In genomic region chr5:40405230-40405629, GRCh38 we compare ENCODE assay signal across 13 cellular contexts.
DNase-seq lines count a peak whose midpoint lies in the region; ATAC-seq and TF ChIP-seq lines count a peak whose summit lies in the region.
"Had no signal": no experiment of that assay in that cellular context is flagged by ENCODE, and none has a peak within 500 bp of the region (broad histone marks: within the 10 kb centered on the region; RNA-seq: fewer than 3 reads in every experiment).

No MANE protein-coding gene starts in this region.

- no peak overlapping the region for H4K5ac ChIP-seq in IMR-90 (ENCODE audit: low read depth, low read length)

- H3K4me3 Mint-ChIP-seq in activated naive CD8-positive, alpha-beta T cell treated with anti-CD3 and anti-CD28 coated beads, Interleukin-2, amount 10 ng/mL, durations not matched to agents 7 days and 5 days, result peak overlapping the region; percentile 28
- H3K4me3 Mint-ChIP-seq: endodermal cell had no signal

- TF ChIP-seq CTCF in IMR-90 (conservative IDR thresholded peaks at IDR 0.05; ENCODE audit: low read depth, low read length) (no peak), left lung (IDR thresholded peaks at IDR 0.05) (no peak)

- no peak for ATAC-seq in IMR-90 (ENCODE audit: low read depth)
- ATAC-seq in activated naive CD8-positive, alpha-beta T cell treated with anti-CD3 and anti-CD28 coated beads, Interleukin-2, amount 10 ng/mL, durations not matched to agents 7 days and 5 days (ENCODE audit: low read depth), result no peak
- ATAC-seq in left lung, result peak; percentile 56
- ATAC-seq in GM21529 (IDR thresholded peaks at IDR 0.05; ENCODE audit: unreplicated experiment), result no peak
- ATAC-seq in GM18511 (IDR thresholded peaks at IDR 0.05; ENCODE audit: unreplicated experiment), result no peak

- H3K36me3 Mint-ChIP-seq in activated naive CD8-positive, alpha-beta T cell treated with anti-CD3 and anti-CD28 coated beads, Interleukin-2, amount 10 ng/mL, durations not matched to agents 7 days and 5 days, result peaks cover 14% of the 10 kb centered on the region

- H3K4ac ChIP-seq in IMR-90 (ENCODE audit: low read depth, low read length), result no peak overlapping the region

- no peak overlapping the region for H3K18ac ChIP-seq in IMR-90 (ENCODE audit: low read depth, low read length)

- no peak overlapping the region for H4K91ac ChIP-seq in IMR-90 (ENCODE audit: insufficient read depth, low read depth, low read length)

- no peak overlapping the region for H3K9ac ChIP-seq in IMR-90 (ENCODE audit: low read depth, low read length)

- DNase-seq in IMR-90 (no peak), left lung (no peak), substantia nigra (lab: John Stamatoyannopoulos, UW) (no peak), ureter (ENCODE audit: low spot score) (no peak)
- DNase-seq in activated naive CD8-positive, alpha-beta T cell treated with anti-CD3 and anti-CD28 coated beads, Interleukin-2, amount 10 ng/mL, durations not matched to agents 7 days and 5 days, result no peak
- DNase-seq: Calu3; endodermal cell; NCI-H1417 treated with DMSO at 0.1 percent for 48 hours; stimulated activated CD4-positive, alpha-beta T cell treated with anti-CD3 and anti-CD28 coated beads, Interleukin-12 subunit alpha, Interleukin-12 subunit beta, amount 100 ng/mL, for 4 hours had no signal

- peaks cover 2% of the 10 kb centered on the region for H3K9me3 Mint-ChIP-seq in activated naive CD8-positive, alpha-beta T cell treated with anti-CD3 and anti-CD28 coated beads, Interleukin-2, amount 10 ng/mL, durations not matched to agents 7 days and 5 days
- H3K9me3 Mint-ChIP-seq: endodermal cell had no signal

- no peak overlapping the region for H3K4me2 ChIP-seq in IMR-90 (ENCODE audit: low read depth, low read length)

- H2BK120ac ChIP-seq in IMR-90 (ENCODE audit: low read depth, low read length), result no peak overlapping the region

- POLR2A ChIA-PET in IMR-90 (lab: Charles Lee; ENCODE audit: unreplicated experiment), result no interaction called here
- POLR2A ChIA-PET in activated naive CD8-positive, alpha-beta T cell treated with anti-CD3 and anti-CD28 coated beads, Interleukin-2, amount 10 ng/mL, durations not matched to agents 7 days and 5 days (lab: Charles Lee), result interaction anchor here (0.8 to 7.7 kb wide), 9 partner anchors 13 to 275 kb away, joined by 3 to 43 read pairs (median 5); partner anchors contain the start of gene PTGER4

- H2BK20ac ChIP-seq in IMR-90 (ENCODE audit: low read depth, low read length), result no peak overlapping the region

- H3K4me1 ChIP-seq in ACC112 (ENCODE audit: control insufficient read depth, insufficient read depth, low read length, unreplicated experiment), result peaks cover 50% of the 10 kb centered on the region
- peaks cover 2% of the 10 kb centered on the region for H3K4me1 ChIP-seq in IMR-90 (ENCODE audit: control insufficient read depth, insufficient read depth, low read length)
- H3K4me1 ChIP-seq in left lung, result peaks cover 13 to 64% of the 10 kb centered on the region in 2 donors

- H4K20me1 ChIP-seq in IMR-90 (ENCODE audit: insufficient read depth, low read length), result no peaks in the 10 kb centered on the region

- H3K27ac ChIP-seq in ACC112 (ENCODE audit: low read depth, low read length), result peak overlapping the region; percentile 37; the same call in 1 of the 2 replicates
- H3K27ac ChIP-seq in IMR-90 (ENCODE audit: insufficient read depth, low read length), result no peak overlapping the region
- H3K27ac ChIP-seq in left lung, result peak overlapping the region; percentile 40 to 92
- H3K27ac ChIP-seq in substantia nigra (ENCODE audit: low read depth, low read length, poor library complexity, severe bottlenecking), result no peak overlapping the region
- H3K27ac ChIP-seq: SJSA1 had no signal

- H4K8ac ChIP-seq in IMR-90 (ENCODE audit: low read depth in 2 of 2, low read length in 2 of 2), result no peak overlapping the region

- H3K9me3 ChIP-seq in IMR-90 (ENCODE audit: control insufficient read depth, insufficient read depth, low read length) (no peaks in the 10 kb centered on the region), left lung (no peaks in the 10 kb centered on the region)
- H3K9me3 ChIP-seq: SJSA1 had no signal

- H3K9me1 ChIP-seq in IMR-90 (ENCODE audit: insufficient read depth, low read length), result peaks cover 8% of the 10 kb centered on the region

- no peaks in the 10 kb centered on the region for H3K79me1 ChIP-seq in IMR-90 (ENCODE audit: low read depth in 1 of 2, low read length in 2 of 2)

- CTCF ChIA-PET in IMR-90 (lab: Yijun Ruan, JAX), result no interaction called here

- WGBS in IMR-90 (ENCODE audit: extremely low coverage in 2 of 2, insufficient read length in 1 of 2), 2 experiments, result no CpG with 5 or more reads among the region's 2 CpGs

- no TSS peak for BruUV-seq in IMR-90 (replicated peaks; lab: Mats Ljungman, UMichigan)

- H3K27me3 Mint-ChIP-seq in activated naive CD8-positive, alpha-beta T cell treated with anti-CD3 and anti-CD28 coated beads, Interleukin-2, amount 10 ng/mL, durations not matched to agents 7 days and 5 days, result no peaks in the 10 kb centered on the region

- dilution Hi-C loops in IMR-90 (cut with HindIII; ENCODE audit: low sequenced_read_pairs, unreplicated experiment), result no loop called here

- no peak overlapping the region for H3K23ac ChIP-seq in IMR-90 (ENCODE audit: low read depth, low read length)

- no peaks in the 10 kb centered on the region for H3K79me2 ChIP-seq in ACC112 (ENCODE audit: control insufficient read depth, insufficient read depth, low read length, unreplicated experiment)

- no peak overlapping the region for H2AK9ac ChIP-seq in IMR-90 (replicated peaks; ENCODE audit: low read depth, low read length, poor library complexity)

- no peak overlapping the region for H3K56ac ChIP-seq in IMR-90 (ENCODE audit: extremely low read depth, insufficient read depth, low read length)

- no peak for TF ChIP-seq POLR2A in IMR-90 (IDR thresholded peaks at IDR 0.05; ENCODE audit: low read depth, low read length)

- H2BK5ac ChIP-seq in IMR-90 (ENCODE audit: low read depth, low read length, poor library complexity, severe bottlenecking), result no peak overlapping the region

- TF ChIP-seq RAD21 in IMR-90 (IDR thresholded peaks at IDR 0.05; ENCODE audit: low read length), result no peak

- H2AFZ ChIP-seq in ACC112 (ENCODE audit: low read length, unreplicated experiment) (peak overlapping the region; percentile 58), IMR-90 (replicated peaks; ENCODE audit: low read length, poor library complexity) (no peak overlapping the region)

- H3K36me3 ChIP-seq in ACC112 (ENCODE audit: insufficient read depth, low read length) (no peaks in the 10 kb centered on the region), IMR-90 (ENCODE audit: control insufficient read depth, insufficient read depth, low read length) (no peaks in the 10 kb centered on the region), left lung (no peaks in the 10 kb centered on the region)
- H3K36me3 ChIP-seq: SJSA1 had no signal

- H2AK5ac ChIP-seq in IMR-90 (ENCODE audit: low read depth, low read length), result no peak overlapping the region

- intact Hi-C loops in IMR-90 (cut with micrococcal nuclease), result no loop called here
- intact Hi-C loops in left lung (cut with DNase I), result no loop called here

- no peak overlapping the region for H3K14ac ChIP-seq in IMR-90 (replicated peaks; ENCODE audit: low read depth, low read length)

- H2BK15ac ChIP-seq in IMR-90 (ENCODE audit: low read depth, low read length), result no peak overlapping the region

- H3K4me3 ChIP-seq in ACC112 (ENCODE audit: low read depth, low read length) (no peak overlapping the region; the same call in 1 of the 2 replicates), IMR-90 (ENCODE audit: insufficient read depth, low read depth, low read length) (no peak overlapping the region), left lung (no peak overlapping the region)
- H3K4me3 ChIP-seq: SJSA1 had no signal

- in situ Hi-C loops in IMR-90 (cut with MboI; ENCODE audit: low sequenced_read_pairs), result no loop called here

- H3K27me3 ChIP-seq in ACC112 (ENCODE audit: insufficient read depth, low read length), result no peaks in the 10 kb centered on the region
- no peaks in the 10 kb centered on the region for H3K27me3 ChIP-seq in IMR-90 (ENCODE audit: control insufficient read depth, insufficient read depth, low read length)
- no peaks in the 10 kb centered on the region for H3K27me3 ChIP-seq in left lung
- H3K27me3 ChIP-seq: SJSA1 had no signal

- peaks cover 68% of the 10 kb centered on the region for H3K4me1 Mint-ChIP-seq in activated naive CD8-positive, alpha-beta T cell treated with anti-CD3 and anti-CD28 coated beads, Interleukin-2, amount 10 ng/mL, durations not matched to agents 7 days and 5 days
- H3K4me1 Mint-ChIP-seq: endodermal cell had no signal

- H3K27ac Mint-ChIP-seq in activated naive CD8-positive, alpha-beta T cell treated with anti-CD3 and anti-CD28 coated beads, Interleukin-2, amount 10 ng/mL, durations not matched to agents 7 days and 5 days, result peak overlapping the region; percentile 99
- H3K27ac Mint-ChIP-seq: endodermal cell had no signal

TF ChIP-seq in IMR-90, 13 proteins besides CTCF, POLR2A, EP300 and RAD21:
- peak; percentile 25; the same call in 1 of the 2 replicates for TF ChIP-seq USF2 (IDR thresholded peaks at IDR 0.05; ENCODE audit: low read depth, low read length)
- TF ChIP-seq BHLHE40 (IDR thresholded peaks at IDR 0.05; ENCODE audit: low read depth, low read length), result no peak
- TF ChIP-seq CEBPB (IDR thresholded peaks at IDR 0.05; ENCODE audit: low read depth, low read length), result 0 out of 2 replicates have a peak, but pooled peaks have one; percentile 3

Comparison
In these comparisons a context has a peak if more than half of its experiments do, and no peak if none do; other contexts are left out.
1. H3K27ac ChIP-seq: peak in ACC112 (single experiment) and left lung (2 of 2); none in IMR-90 (single experiment) and substantia nigra (single experiment).